In the genomic region with DNA sequence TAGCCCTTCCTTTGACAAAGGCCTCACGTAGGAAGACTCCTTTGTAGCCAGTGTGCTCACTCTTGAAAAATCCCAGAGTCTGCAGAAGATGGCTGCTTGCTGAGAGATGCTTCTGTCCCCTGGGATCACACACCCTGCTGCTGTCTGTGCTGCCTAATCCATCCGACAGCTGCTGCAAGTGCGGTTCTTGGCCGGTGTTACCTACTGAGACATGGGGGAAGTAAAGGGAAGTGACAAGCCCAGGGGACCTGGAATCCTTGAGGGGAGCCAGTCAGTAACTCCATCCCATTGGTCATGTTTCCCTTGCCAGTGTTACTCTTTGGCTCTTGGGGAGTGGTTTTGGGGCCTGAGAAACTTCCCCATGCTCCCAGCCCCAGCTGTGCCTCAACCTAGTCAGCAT, we compare ENCODE assay signal across 23 cellular contexts. TPM values are rescaled to one million over a fixed set of nuclear protein-coding genes. Genes with fewer than 3 reads are reported as not detected.
"Had no signal": no experiment of that assay in that cellular context is flagged by ENCODE, and none has a peak within 500 bp of the region (broad histone marks: within the 10 kb centered on the region; RNA-seq: fewer than 3 reads in every experiment).

No MANE protein-coding gene starts in this region.

- H3K4me3 ChIP-seq: adrenal gland, left ventricle myocardium inferior, tibial artery had no signal

- H3K4me1 Mint-ChIP-seq: stimulated activated naive CD8-positive, alpha-beta T cell treated with anti-CD3 and anti-CD28 coated beads, Interleukin-15, amount 100 ng/mL, for 72 hours had no signal

- H3K4me3 Mint-ChIP-seq: activated naive CD8-positive, alpha-beta T cell; activated T-cell treated with anti-CD3 and anti-CD28 coated beads, Interleukin-2, amount 50 U/mL, for 4 hours; stimulated activated naive CD8-positive, alpha-beta T cell treated with anti-CD3 and anti-CD28 coated beads, Interleukin-15, amount 100 ng/mL, for 72 hours; T-helper 1 cell treated with Interleukin-12 subunit alpha and Interleukin-12 subunit beta and Interleukin-4 antibody, amounts not matched to agents 30 μg/mL and 1 μg/mL, for 36 hours had no signal

- H3K27me3 Mint-ChIP-seq: activated naive CD8-positive, alpha-beta T cell; progenitor cell of endocrine pancreas; stimulated activated naive CD8-positive, alpha-beta T cell treated with anti-CD3 and anti-CD28 coated beads, Interleukin-15, amount 100 ng/mL, for 72 hours had no signal

- H3K4me1 ChIP-seq: adrenal gland, tibial artery had no signal

- H3K27ac Mint-ChIP-seq: activated naive CD8-positive, alpha-beta T cell; activated T-helper 2 cell treated with anti-CD3 and anti-CD28 coated beads, Interferon-gamma antibody, Interleukin-2, Interleukin-4, amounts not matched to agents 10 μg/mL and 5 μg/mL and 100 μg/mL, durations not matched to agents 14 hours and 24 hours and 36 hours; progenitor cell of endocrine pancreas; stimulated activated naive CD8-positive, alpha-beta T cell treated with anti-CD3 and anti-CD28 coated beads, Interleukin-15, amount 100 ng/mL, for 72 hours; T-helper 1 cell treated with Interleukin-12 subunit alpha and Interleukin-12 subunit beta and Interleukin-4 antibody, amounts not matched to agents 30 μg/mL and 1 μg/mL, for 36 hours had no signal

- H3K9me3 Mint-ChIP-seq: activated T-cell treated with anti-CD3 and anti-CD28 coated beads, Interleukin-2, amount 50 U/mL, for 4 hours; activated T-helper 2 cell treated with anti-CD3 and anti-CD28 coated beads, Interferon-gamma antibody, Interleukin-2, Interleukin-4, amounts not matched to agents 10 μg/mL and 5 μg/mL and 100 μg/mL, durations not matched to agents 14 hours and 24 hours and 36 hours; stimulated activated naive CD8-positive, alpha-beta T cell treated with anti-CD3 and anti-CD28 coated beads, Interleukin-15, amount 100 ng/mL, for 72 hours; T-helper 1 cell treated with Interleukin-12 subunit alpha and Interleukin-12 subunit beta and Interleukin-4 antibody, amounts not matched to agents 30 μg/mL and 1 μg/mL, for 36 hours had no signal

- H3K27ac ChIP-seq: adrenal gland, tibial artery had no signal

- DNase-seq: activated CD4-positive, alpha-beta T cell treated with anti-CD3 and anti-CD28 coated beads for 4 hours; activated CD4-positive, alpha-beta T cell treated with anti-CD3 and anti-CD28 coated beads, Interleukin-2, amount 50 U/mL, for 48 hours; activated CD4-positive, CD25-positive, alpha-beta regulatory T cell; activated CD8-positive, alpha-beta memory T cell treated with anti-CD3 and anti-CD28 coated beads, Interleukin-2, amount 50 U/mL, for 48 hours; activated naive CD4-positive, alpha-beta T cell; activated T-cell treated with anti-CD3 and anti-CD28 coated beads, Interleukin-2, amount 50 U/mL, for 4 hours; adrenal gland; central memory CD4-positive, alpha-beta T cell; dermis blood vessel endothelial cell; effector memory CD4-positive, alpha-beta T cell; hypothalamus; left ventricle myocardium inferior; mammary epithelial cell; stimulated activated CD4-positive, alpha-beta T cell treated with anti-CD3 and anti-CD28 coated beads, Interleukin-12 subunit alpha, Interleukin-12 subunit beta, amount 100 ng/mL, for 4 hours; stimulated activated CD4-positive, alpha-beta T cell treated with anti-CD3 and anti-CD28 coated beads, Interleukin-4, amount 100 ng/mL, for 4 hours; stimulated activated naive CD8-positive, alpha-beta T cell treated with anti-CD3 and anti-CD28 coated beads, Interleukin-15, amount 100 ng/mL, for 72 hours; T1000; tibial artery had no signal

- H3K27me3 ChIP-seq: adrenal gland, tibial artery had no signal

RNA-seq across cellular contexts. Expression of a gene that starts 8.3 kb away (rescaled TPM):
- total RNA-seq: dermis blood vessel endothelial cell, mammary epithelial cell, omental fat pad had no signal
- polyA plus RNA-seq: mammary epithelial cell had no signal
